ENCODE assay signal across 17 cellular contexts in the genomic region with DNA sequence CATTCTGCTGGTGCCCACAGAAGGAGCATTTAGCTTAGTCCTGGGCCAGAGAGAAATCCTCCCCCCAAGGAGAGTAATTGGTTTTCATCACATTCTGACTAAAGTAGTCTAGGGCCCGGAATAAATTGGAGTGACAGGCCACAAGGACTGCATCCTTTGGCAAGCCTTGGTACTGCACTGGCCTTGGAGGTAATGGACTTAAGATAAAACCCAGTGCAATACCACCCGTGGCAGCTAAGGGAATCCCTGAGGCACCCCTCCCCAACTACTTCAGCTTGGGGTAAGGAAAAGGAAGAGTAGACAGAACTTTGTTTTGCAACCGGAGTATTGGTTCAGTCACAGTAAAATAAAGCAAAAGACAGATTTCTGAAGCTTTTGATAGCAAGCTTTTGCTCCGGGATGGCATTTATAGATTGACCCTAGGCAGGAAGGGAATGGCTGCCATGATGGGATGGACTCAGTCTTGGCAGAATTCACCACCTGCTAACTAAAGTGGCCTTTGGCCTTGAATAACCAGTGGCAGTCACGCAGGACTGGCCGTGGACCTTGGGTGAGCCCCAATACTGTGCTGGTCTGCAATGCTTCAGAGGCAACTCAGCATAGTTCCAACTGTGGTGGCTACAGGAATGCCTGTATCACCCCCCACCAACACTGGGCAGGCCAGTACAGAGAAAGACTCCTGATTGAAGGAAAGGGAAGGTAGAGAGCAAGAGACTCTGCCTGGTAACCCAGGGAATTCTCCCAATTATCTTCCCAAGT.
"Had no signal": no experiment of that assay in that cellular context is flagged by ENCODE, and none has a peak within 500 bp of the region (broad histone marks: within the 10 kb centered on the region; RNA-seq: fewer than 3 reads in every experiment).

No MANE protein-coding gene starts in this region.

- H3K4me1 Mint-ChIP-seq: activated CD8-positive, alpha-beta memory T cell treated with anti-CD3 and anti-CD28 coated beads, Interleukin-2, amount 10 ng/mL, durations not matched to agents 7 days and 5 days had no signal

- H3K27me3 Mint-ChIP-seq: activated CD4-positive, alpha-beta memory T cell treated with anti-CD3 and anti-CD28 coated beads for 36 hours; activated CD4-positive, alpha-beta T cell treated with anti-CD3 and anti-CD28 coated beads for 36 hours; activated CD8-positive, alpha-beta memory T cell treated with anti-CD3 and anti-CD28 coated beads, Interleukin-2, amount 10 ng/mL, durations not matched to agents 7 days and 5 days; activated naive CD8-positive, alpha-beta T cell; dendritic cell treated with granulocyte-macrophage colony-stimulating factor and Interleukin-4, amounts not matched to agents 40 ng/mL and 50 ng/mL, for 4 days; memory B cell; naive thymus-derived CD8-positive, alpha-beta T cell; stimulated activated naive B cell treated with anti-CD40 and anti-IgM and Interleukin-4, amounts not matched to agents 10 μg/mL and 1 μg/mL and 100 μg/mL, for 72 hours had no signal

- H3K4me3 ChIP-seq: esophagus squamous epithelium, thoracic aorta, upper lobe of right lung had no signal

- H3K27ac Mint-ChIP-seq: activated CD4-positive, alpha-beta memory T cell treated with anti-CD3 and anti-CD28 coated beads for 36 hours; activated CD4-positive, alpha-beta T cell treated with anti-CD3 and anti-CD28 coated beads for 36 hours; activated CD8-positive, alpha-beta memory T cell treated with anti-CD3 and anti-CD28 coated beads, Interleukin-2, amount 10 ng/mL, durations not matched to agents 7 days and 5 days; activated naive CD8-positive, alpha-beta T cell; dendritic cell treated with granulocyte-macrophage colony-stimulating factor and Interleukin-4, amounts not matched to agents 40 ng/mL and 50 ng/mL, for 4 days; memory B cell; stimulated activated naive B cell treated with anti-CD40 and anti-IgM and Interleukin-4, amounts not matched to agents 10 μg/mL and 1 μg/mL and 100 μg/mL, for 72 hours had no signal

- H3K36me3 ChIP-seq: thoracic aorta, upper lobe of right lung had no signal

- FAIRE-seq: kidney had no signal

- H3K27me3 ChIP-seq: esophagus squamous epithelium, upper lobe of right lung had no signal

- H3K9ac ChIP-seq: parathyroid adenoma had no signal

- H2AFZ ChIP-seq: parathyroid adenoma had no signal

- H3K27ac ChIP-seq: esophagus squamous epithelium, parathyroid adenoma, thoracic aorta, upper lobe of right lung had no signal

- DNase-seq: activated CD4-positive, alpha-beta memory T cell treated with anti-CD3 and anti-CD28 coated beads for 36 hours; activated CD4-positive, alpha-beta T cell treated with anti-CD3 and anti-CD28 coated beads for 36 hours; activated CD8-positive, alpha-beta memory T cell treated with anti-CD3 and anti-CD28 coated beads, Interleukin-2, amount 10 ng/mL, durations not matched to agents 7 days and 5 days; effector CD8-positive, alpha-beta T cell; esophagus squamous epithelium; hippocampal formation; kidney; naive thymus-derived CD8-positive, alpha-beta T cell; stimulated activated naive B cell treated with anti-CD40 and anti-IgM and Interleukin-4, amounts not matched to agents 10 μg/mL and 1 μg/mL and 100 μg/mL, for 72 hours; SW 1271; upper lobe of right lung had no signal

- ATAC-seq: activated CD4-positive, alpha-beta T cell treated with anti-CD3 and anti-CD28 coated beads for 36 hours; activated CD8-positive, alpha-beta memory T cell treated with anti-CD3 and anti-CD28 coated beads, Interleukin-2, amount 10 ng/mL, durations not matched to agents 7 days and 5 days; naive thymus-derived CD8-positive, alpha-beta T cell; sciatic nerve; stimulated activated naive B cell treated with anti-CD40 and anti-IgM and Interleukin-4, amounts not matched to agents 10 μg/mL and 1 μg/mL and 100 μg/mL, for 72 hours; upper lobe of right lung had no signal

- H3K4me1 ChIP-seq: esophagus squamous epithelium, parathyroid adenoma, upper lobe of right lung had no signal

- H3K4me3 Mint-ChIP-seq: activated CD4-positive, alpha-beta memory T cell treated with anti-CD3 and anti-CD28 coated beads for 36 hours; activated CD4-positive, alpha-beta T cell treated with anti-CD3 and anti-CD28 coated beads for 36 hours; activated CD8-positive, alpha-beta memory T cell treated with anti-CD3 and anti-CD28 coated beads, Interleukin-2, amount 10 ng/mL, durations not matched to agents 7 days and 5 days; activated naive CD8-positive, alpha-beta T cell; dendritic cell treated with granulocyte-macrophage colony-stimulating factor and Interleukin-4, amounts not matched to agents 40 ng/mL and 50 ng/mL, for 4 days; memory B cell; stimulated activated naive B cell treated with anti-CD40 and anti-IgM and Interleukin-4, amounts not matched to agents 10 μg/mL and 1 μg/mL and 100 μg/mL, for 72 hours had no signal
